ENCODE assay signal across 9 cellular contexts in the genomic region with DNA sequence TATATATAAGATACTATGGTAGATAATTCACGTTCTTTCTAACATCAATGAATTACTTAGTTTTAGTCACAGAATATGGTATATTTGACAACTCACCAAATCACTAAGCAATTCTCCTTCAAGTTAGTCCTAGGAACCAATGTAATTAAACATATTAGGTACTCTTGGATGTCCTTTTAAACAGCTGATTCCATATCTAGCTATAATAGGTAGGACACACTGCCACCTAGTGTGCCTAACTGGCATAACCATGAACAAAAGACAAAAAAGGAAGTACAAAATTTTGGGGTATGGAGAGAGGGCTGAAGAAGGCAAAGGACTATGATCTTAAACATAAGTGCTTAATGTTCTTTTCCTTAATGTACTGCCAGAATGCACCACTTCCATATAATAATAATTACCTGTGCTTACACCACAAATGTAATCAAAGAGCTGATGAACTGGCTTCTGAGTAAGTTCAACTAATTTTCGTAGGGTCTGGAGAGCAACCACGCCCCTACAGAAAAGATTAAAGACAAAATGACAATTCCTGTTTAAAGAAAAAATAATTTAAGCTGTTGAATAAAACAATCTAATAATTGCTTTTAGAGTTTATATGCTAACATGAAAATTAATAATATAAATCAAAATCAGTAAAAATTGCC. TPM values are rescaled to one million over a fixed set of nuclear protein-coding genes. Genes with fewer than 3 reads are reported as not detected.
DNase-seq lines count a peak whose midpoint lies in the region; ATAC-seq, FAIRE-seq and TF ChIP-seq lines count a peak whose summit lies in the region.
"Had no signal": no experiment of that assay in that cellular context is flagged by ENCODE, and none has a peak within 500 bp of the region (broad histone marks: within the 10 kb centered on the region; RNA-seq: fewer than 3 reads in every experiment).

No MANE protein-coding gene starts in this region.

- H3K27ac Mint-ChIP-seq in neural crest cell (ENCODE audit: unreplicated experiment), result no peak overlapping the region

- no peaks in the 10 kb centered on the region for H3K4me1 Mint-ChIP-seq in neural crest cell

- DNase-seq in AG10803 (ENCODE audit: low read depth) (peak; percentile 41), GM18507 (ENCODE audit: extremely low spot score, insufficient read length, low read depth) (peak; percentile 36), NCI-H345 (lab: John Stamatoyannopoulos, UW) (peak; percentile 42), neural crest cell (ENCODE audit: low read depth, low spot score) (peak; percentile 56), GF-D8 (lab: John Stamatoyannopoulos, UW) (no peak)
- peak; percentile 21 to 53 for DNase-seq in activated CD4-positive, alpha-beta T cell treated with anti-CD3 and anti-CD28 coated beads for 4 hours
- DNase-seq: right cardiac atrium had no signal

- peak; percentile 95 for TF ChIP-seq CTCF in AG10803 (conservative IDR thresholded peaks at IDR 0.05; ENCODE audit: low read length)
- TF ChIP-seq CTCF in neural crest cell (conservative IDR thresholded peaks at IDR 0.05), result peak; percentile 95

- ATAC-seq in HG03280 (IDR thresholded peaks at IDR 0.05; ENCODE audit: unreplicated experiment), result peak; percentile 82
- ATAC-seq in esophagus mucosa, result peak; percentile 81

- no peaks in the 10 kb centered on the region for H3K27me3 Mint-ChIP-seq in neural crest cell (ENCODE audit: low read depth)

- H3K36me3 Mint-ChIP-seq in neural crest cell (ENCODE audit: low read depth), result peaks cover 9% of the 10 kb centered on the region

- peak; percentile 80 for FAIRE-seq in GM18507 (lab: Jason Lieb, UNC)

- H3K4me3 Mint-ChIP-seq in neural crest cell, result no peak overlapping the region

- no peaks in the 10 kb centered on the region for H3K9me3 Mint-ChIP-seq in neural crest cell

- no peak overlapping the region for H3K4me3 ChIP-seq in AG10803 (ENCODE audit: low read length)

RNA-seq across cellular contexts. Expression of a gene that starts 28.7 kb away (rescaled TPM):
- total RNA-seq in esophagus mucosa (19.7 TPM), neural crest cell (11.5 and 12.1 TPM in 2 replicates)

RNA-seq across cellular contexts. Expression of a gene that starts 41.0 kb away (rescaled TPM):
- total RNA-seq in esophagus mucosa (10.9 TPM), neural crest cell (33.2 and 35.0 TPM in 2 replicates)
